ENCODE assay signal across 25 cellular contexts in the genomic region with DNA sequence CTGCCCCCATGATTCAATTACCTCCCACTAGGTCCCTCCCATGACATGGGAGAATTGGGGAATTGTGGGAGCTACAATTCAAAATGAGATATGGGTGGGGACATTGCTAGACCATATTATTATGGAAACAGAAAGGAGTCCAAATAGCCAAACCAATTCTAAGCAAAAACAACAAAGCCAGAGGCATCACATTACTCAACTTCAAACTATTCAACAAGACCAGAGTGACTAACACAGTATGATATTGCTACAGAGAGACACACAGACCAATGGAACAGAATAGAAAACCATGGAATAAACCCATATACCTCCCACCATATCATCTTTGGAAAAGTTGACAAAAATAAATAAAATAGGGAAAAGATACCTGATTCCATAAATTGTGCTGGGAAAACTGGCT.
"Had no signal": no experiment of that assay in that cellular context is flagged by ENCODE, and none has a peak within 500 bp of the region (broad histone marks: within the 10 kb centered on the region; RNA-seq: fewer than 3 reads in every experiment).

No MANE protein-coding gene starts in this region.

- ATAC-seq: activated CD4-positive, CD25-positive, alpha-beta regulatory T cell treated with anti-CD3 and anti-CD28 coated beads, Interleukin-2, amount 50 U/mL, for 24 hours; activated CD8-positive, alpha-beta T cell treated with anti-CD3 and anti-CD28 coated beads, Interleukin-2, amount 10 ng/mL, durations not matched to agents 7 days and 5 days; activated T-cell treated with anti-CD3 and anti-CD28 coated beads, Interleukin-2, amount 50 U/mL, for 4 hours; gastrocnemius medialis; left lung; mucosa of descending colon; psoas muscle; right lobe of liver had no signal

- H3K27ac Mint-ChIP-seq: activated CD4-positive, alpha-beta T cell treated with anti-CD3 and anti-CD28 coated beads, Interleukin-2, amount 10 ng/mL, durations not matched to agents 7 days and 5 days; activated CD8-positive, alpha-beta T cell treated with anti-CD3 and anti-CD28 coated beads, Interleukin-2, amount 10 ng/mL, durations not matched to agents 7 days and 5 days; activated naive CD4-positive, alpha-beta T cell treated with anti-CD3 and anti-CD28 coated beads, Interleukin-2, amount 50 U/mL, for 24 hours; endodermal cell; neural progenitor cell; T-helper 1 cell treated with Interleukin-12 subunit alpha and Interleukin-12 subunit beta and Interleukin-4 antibody, amounts not matched to agents 30 μg/mL and 1 μg/mL, for 36 hours; type B pancreatic cell had no signal

- H3K27me3 ChIP-seq: gastrocnemius medialis, left lung, neural progenitor cell, ovary, right lobe of liver, stomach, testis had no signal

- H3K4me1 ChIP-seq: gastrocnemius medialis, left lung, neural progenitor cell, psoas muscle, right lobe of liver, stomach, testis had no signal

- H3K27me3 Mint-ChIP-seq: activated CD4-positive, alpha-beta T cell treated with anti-CD3 and anti-CD28 coated beads, Interleukin-2, amount 10 ng/mL, durations not matched to agents 7 days and 5 days; activated naive CD4-positive, alpha-beta T cell treated with anti-CD3 and anti-CD28 coated beads, Interleukin-2, amount 50 U/mL, for 24 hours; naive B cell; type B pancreatic cell had no signal

- H3K36me3 ChIP-seq: gastrocnemius medialis, left lung, neural progenitor cell, ovary, right lobe of liver, stomach had no signal

- H3K4me3 ChIP-seq: gastrocnemius medialis, left lung, mucosa of descending colon, neural progenitor cell, ovary, psoas muscle, right lobe of liver, stomach, testis had no signal

- H3K9ac ChIP-seq: neural progenitor cell had no signal

- H3K4me1 Mint-ChIP-seq: activated CD4-positive, alpha-beta T cell treated with anti-CD3 and anti-CD28 coated beads, Interleukin-2, amount 10 ng/mL, durations not matched to agents 7 days and 5 days; activated naive CD4-positive, alpha-beta T cell treated with anti-CD3 and anti-CD28 coated beads, Interleukin-2, amount 50 U/mL, for 24 hours; endodermal cell; naive B cell; neural progenitor cell had no signal

- H3K9me3 ChIP-seq: gastrocnemius medialis, ovary, right lobe of liver, testis had no signal

- H3K4me2 ChIP-seq: neural progenitor cell had no signal

- H3K27ac ChIP-seq: gastrocnemius medialis, left lung, neural progenitor cell, ovary, psoas muscle, right lobe of liver, stomach, testis had no signal

- H2AFZ ChIP-seq: neural progenitor cell had no signal

- DNase-seq: activated CD4-positive, alpha-beta T cell treated with anti-CD3 and anti-CD28 coated beads, Interleukin-2, amount 10 ng/mL, durations not matched to agents 7 days and 5 days; activated CD8-positive, alpha-beta T cell treated with anti-CD3 and anti-CD28 coated beads, Interleukin-2, amount 10 ng/mL, durations not matched to agents 7 days and 5 days; activated effector memory CD4-positive, alpha-beta T cell treated with anti-CD3 and anti-CD28 coated beads, Interleukin-2, amount 50 U/mL, for 16 hours; activated T-cell treated with anti-CD3 and anti-CD28 coated beads, Interleukin-2, amount 50 U/mL, for 4 hours; caudate nucleus; endodermal cell; gastrocnemius medialis; head of caudate nucleus; kidney; left lung; mucosa of descending colon; naive B cell; ovary; psoas muscle; right lobe of liver; small intestine; stimulated activated CD4-positive, alpha-beta T cell treated with anti-CD3 and anti-CD28 coated beads, Interleukin-15, amount 100 ng/mL, for 24 hours; stimulated activated CD4-positive, alpha-beta T cell treated with anti-CD3 and anti-CD28 coated beads, Interleukin-4, amount 100 ng/mL, for 1 hour; stomach; testis had no signal

- H3K4me3 Mint-ChIP-seq: activated CD4-positive, alpha-beta T cell treated with anti-CD3 and anti-CD28 coated beads, Interleukin-2, amount 10 ng/mL, durations not matched to agents 7 days and 5 days; activated CD8-positive, alpha-beta T cell treated with anti-CD3 and anti-CD28 coated beads, Interleukin-2, amount 10 ng/mL, durations not matched to agents 7 days and 5 days; activated naive CD4-positive, alpha-beta T cell treated with anti-CD3 and anti-CD28 coated beads, Interleukin-2, amount 50 U/mL, for 24 hours; activated T-cell treated with anti-CD3 and anti-CD28 coated beads, Interleukin-2, amount 50 U/mL, for 4 hours; endodermal cell; naive B cell; neural progenitor cell; T-helper 1 cell treated with Interleukin-12 subunit alpha and Interleukin-12 subunit beta and Interleukin-4 antibody, amounts not matched to agents 30 μg/mL and 1 μg/mL, for 36 hours; type B pancreatic cell had no signal

- H3K36me3 Mint-ChIP-seq: activated naive CD4-positive, alpha-beta T cell treated with anti-CD3 and anti-CD28 coated beads, Interleukin-2, amount 50 U/mL, for 24 hours; naive B cell; type B pancreatic cell had no signal
